Comparison of ENCODE assay signal across 10 cellular contexts in the genomic region with DNA sequence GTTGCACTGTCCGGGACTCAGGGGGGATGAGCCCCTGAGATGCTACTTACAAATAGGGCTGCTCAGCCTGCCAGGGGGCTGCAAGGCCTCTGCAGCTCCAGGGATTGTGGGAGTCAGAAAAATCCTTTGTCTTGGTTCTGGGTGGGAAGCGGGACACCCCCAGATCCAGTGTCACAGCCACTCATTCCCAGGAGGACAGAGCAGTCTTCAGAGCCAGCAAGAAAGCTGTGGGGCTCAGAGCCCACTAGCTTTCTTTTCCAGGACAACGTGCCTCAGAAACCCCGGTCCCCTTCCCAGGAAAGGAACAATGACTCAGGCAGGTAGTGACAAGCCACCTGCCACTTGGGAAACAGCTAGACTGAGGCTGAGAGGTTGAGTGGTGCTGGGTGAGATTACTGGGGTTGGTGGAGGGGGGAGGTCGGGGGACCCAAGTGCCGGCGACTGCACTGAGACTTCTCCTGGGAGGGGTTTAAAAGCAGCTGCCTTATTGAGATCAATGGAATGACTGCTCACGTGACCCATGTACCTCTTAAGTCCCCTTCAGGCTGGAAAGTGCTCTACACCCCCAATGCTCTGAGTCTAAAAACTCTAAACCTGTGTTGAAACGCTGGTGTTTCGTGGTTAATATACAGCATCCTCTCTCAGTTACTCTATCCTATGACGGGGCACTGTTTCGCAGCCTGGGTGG.
DNase-seq lines count a peak whose midpoint lies in the region; ATAC-seq and TF ChIP-seq lines count a peak whose summit lies in the region.
"Had no signal": no experiment of that assay in that cellular context is flagged by ENCODE, and none has a peak within 500 bp of the region (broad histone marks: within the 10 kb centered on the region; RNA-seq: fewer than 3 reads in every experiment).

No MANE protein-coding gene starts in this region.

- no peak overlapping the region for H3K4me3 ChIP-seq in CD4-positive, CD25-positive, alpha-beta regulatory T cell (ENCODE audit: low read depth, low read length)
- H3K4me3 ChIP-seq in kidney epithelial cell (ENCODE audit: low read depth, low read length): no peak overlapping the region
- H3K4me3 ChIP-seq: pancreas had no signal

- H3K4me1 ChIP-seq in CD4-positive, CD25-positive, alpha-beta regulatory T cell (ENCODE audit: control insufficient read depth, insufficient read depth, low read length, poor library complexity, severe bottlenecking): peaks cover 19% of the 10 kb centered on the region

- peak overlapping the region in 1 of 4 donors; percentile 39 for H3K4me3 Mint-ChIP-seq in CD4-positive, CD25-positive, alpha-beta regulatory T cell
- peak overlapping the region; percentile 65 for H3K4me3 Mint-ChIP-seq in T-helper 2 cell treated with Interferon-gamma antibody and Interleukin-4, amounts not matched to agents 5 μg/mL and 100 μg/mL, for 36 hours
- H3K4me3 Mint-ChIP-seq: activated naive CD4-positive, alpha-beta T cell treated with anti-CD3 and anti-CD28 coated beads, Interleukin-2, amount 50 U/mL, for 24 hours had no signal

- H3K27me3 Mint-ChIP-seq in CD4-positive, CD25-positive, alpha-beta regulatory T cell: no peaks in the 10 kb centered on the region
- no peaks in the 10 kb centered on the region for H3K27me3 Mint-ChIP-seq in T-helper 2 cell treated with Interferon-gamma antibody and Interleukin-4, amounts not matched to agents 5 μg/mL and 100 μg/mL, for 36 hours (ENCODE audit: low read depth)
- H3K27me3 Mint-ChIP-seq: activated naive CD4-positive, alpha-beta T cell treated with anti-CD3 and anti-CD28 coated beads, Interleukin-2, amount 50 U/mL, for 24 hours had no signal

- H3K4me1 Mint-ChIP-seq in CD4-positive, CD25-positive, alpha-beta regulatory T cell: peaks cover 6 to 24% (median 14%) of the 10 kb centered on the region in 4 donors
- H3K4me1 Mint-ChIP-seq in T-helper 2 cell treated with Interferon-gamma antibody and Interleukin-4, amounts not matched to agents 5 μg/mL and 100 μg/mL, for 36 hours (ENCODE audit: low read depth): peaks cover 20% of the 10 kb centered on the region

- DNase-seq in CD4-positive, CD25-positive, alpha-beta regulatory T cell: peak in 2 of 3 donors; percentile 10 to 62
- peak; percentile 16 to 24 for DNase-seq in Kasumi-1 (lab: John Stamatoyannopoulos, UW)
- no peak for DNase-seq in T-helper 2 cell treated with Interferon-gamma antibody and Interleukin-4, amounts not matched to agents 5 μg/mL and 100 μg/mL, for 36 hours (ENCODE audit: low spot score)
- DNase-seq in kidney epithelial cell (ENCODE audit: low read depth): no peak
- DNase-seq in omental fat pad (ENCODE audit: low spot score): no peak
- DNase-seq in AG20443 (ENCODE audit: low spot score): no peak

- H3K27ac Mint-ChIP-seq in CD4-positive, CD25-positive, alpha-beta regulatory T cell: no peak overlapping the region
- H3K27ac Mint-ChIP-seq in T-helper 2 cell treated with Interferon-gamma antibody and Interleukin-4, amounts not matched to agents 5 μg/mL and 100 μg/mL, for 36 hours: no peak overlapping the region
- H3K27ac Mint-ChIP-seq: activated naive CD4-positive, alpha-beta T cell treated with anti-CD3 and anti-CD28 coated beads, Interleukin-2, amount 50 U/mL, for 24 hours had no signal

- no peaks in the 10 kb centered on the region for H3K9me3 Mint-ChIP-seq in CD4-positive, CD25-positive, alpha-beta regulatory T cell
- no peaks in the 10 kb centered on the region for H3K9me3 Mint-ChIP-seq in T-helper 2 cell treated with Interferon-gamma antibody and Interleukin-4, amounts not matched to agents 5 μg/mL and 100 μg/mL, for 36 hours
- H3K9me3 Mint-ChIP-seq: activated naive CD4-positive, alpha-beta T cell treated with anti-CD3 and anti-CD28 coated beads, Interleukin-2, amount 50 U/mL, for 24 hours had no signal

- H3K9me3 ChIP-seq in CD4-positive, CD25-positive, alpha-beta regulatory T cell (ENCODE audit: control insufficient read depth in 2 of 2, low read length in 2 of 2): no peaks in the 10 kb centered on the region
- H3K9me3 ChIP-seq: pancreas had no signal

- no peak for ATAC-seq in CD4-positive, CD25-positive, alpha-beta regulatory T cell (ENCODE audit: low read depth in 2 of 2)
- ATAC-seq in omental fat pad (ENCODE audit: low FRiP score) (no peak), GM21381 (IDR thresholded peaks at IDR 0.05; ENCODE audit: unreplicated experiment) (no peak), HG02852 (IDR thresholded peaks at IDR 0.05; ENCODE audit: unreplicated experiment) (no peak)

- no peak overlapping the region for H3K27ac ChIP-seq in CD4-positive, CD25-positive, alpha-beta regulatory T cell (ENCODE audit: insufficient read depth, low read length, poor library complexity, severe bottlenecking)

- peaks cover 14% of the 10 kb centered on the region for H3K36me3 ChIP-seq in CD4-positive, CD25-positive, alpha-beta regulatory T cell (ENCODE audit: control insufficient read depth, insufficient read depth, low read length)
- H3K36me3 ChIP-seq in kidney epithelial cell (ENCODE audit: control insufficient read depth, insufficient read depth, low read length): no peaks in the 10 kb centered on the region

- TF ChIP-seq CTCF in kidney epithelial cell (IDR thresholded peaks at IDR 0.05; ENCODE audit: insufficient read depth, low read length, poor library complexity, severe bottlenecking) (peak; percentile 6), omental fat pad (IDR thresholded peaks at IDR 0.05) (no peak)

- H3K36me3 Mint-ChIP-seq in CD4-positive, CD25-positive, alpha-beta regulatory T cell: peaks cover 7% of the 10 kb centered on the region
- H3K36me3 Mint-ChIP-seq in T-helper 2 cell treated with Interferon-gamma antibody and Interleukin-4, amounts not matched to agents 5 μg/mL and 100 μg/mL, for 36 hours (ENCODE audit: low read depth): peaks cover 3% of the 10 kb centered on the region

- no peaks in the 10 kb centered on the region for H3K27me3 ChIP-seq in CD4-positive, CD25-positive, alpha-beta regulatory T cell (ENCODE audit: control insufficient read depth, insufficient read depth, low read length)
- no peaks in the 10 kb centered on the region for H3K27me3 ChIP-seq in kidney epithelial cell (ENCODE audit: control insufficient read depth, insufficient read depth, low read length)
- H3K27me3 ChIP-seq: pancreas had no signal

Comparison
In these comparisons a context has a peak if more than half of its experiments do, and no peak if none do; other contexts are left out.
1. DNase-seq: peak in CD4-positive, CD25-positive, alpha-beta regulatory T cell (2 of 3) and Kasumi-1 (2 of 2); none in T-helper 2 cell treated with Interferon-gamma antibody and Interleukin-4, amounts not matched to agents 5 μg/mL and 100 μg/mL, for 36 hours (single experiment), kidney epithelial cell (single experiment), omental fat pad (single experiment) and AG20443 (single experiment).